ENCODE assay signal across 21 cellular contexts in genomic region chr2:77054938-77055337, GRCh38.
DNase-seq lines count a peak whose midpoint lies in the region; ATAC-seq and TF ChIP-seq lines count a peak whose summit lies in the region.
"Had no signal": no experiment of that assay in that cellular context is flagged by ENCODE, and none has a peak within 500 bp of the region (broad histone marks: within the 10 kb centered on the region; RNA-seq: fewer than 3 reads in every experiment).

No MANE protein-coding gene starts in this region.

- peaks cover 2% of the 10 kb centered on the region for H3K27me3 Mint-ChIP-seq in neural progenitor cell (ENCODE audit: insufficient read depth, low read depth)
- H3K27me3 Mint-ChIP-seq: brain; stimulated activated memory B cell treated with anti-CD40 and anti-IgM and Interleukin-4, amounts not matched to agents 10 μg/mL and 1 μg/mL and 100 μg/mL, for 72 hours had no signal

- H3K27me3 ChIP-seq in H7 (ENCODE audit: control insufficient read depth, insufficient read depth, low read length) (no peaks in the 10 kb centered on the region), foreskin keratinocyte (no peaks in the 10 kb centered on the region), neural progenitor cell (no peaks in the 10 kb centered on the region)
- H3K27me3 ChIP-seq: BLaER1, SJSA1, tibial artery had no signal

- TF ChIP-seq CTCF in foreskin keratinocyte (conservative IDR thresholded peaks at IDR 0.05): no peak
- no peak for TF ChIP-seq CTCF in neural progenitor cell (IDR thresholded peaks at IDR 0.05)

- DNase-seq in H7: peak; percentile 19
- DNase-seq in RKO (ENCODE audit: low spot score): peak; percentile 27
- peak in 1 of 2 donors; percentile 4 for DNase-seq in foreskin keratinocyte
- DNase-seq in neural progenitor cell (ENCODE audit: low spot score): peak; percentile 62
- DNase-seq in NAMALWA (ENCODE audit: low spot score): no peak
- no peak for DNase-seq in DMS53 treated with DMSO at 0.1 percent for 48 hours (lab: John Stamatoyannopoulos, UW; ENCODE audit: unreplicated experiment)
- no peak for DNase-seq in NCI-H1048 (lab: John Stamatoyannopoulos, UW)
- DNase-seq: activated CD4-positive, alpha-beta T cell treated with anti-CD3 and anti-CD28 coated beads for 48 hours; activated CD8-positive, alpha-beta memory T cell treated with anti-CD3 and anti-CD28 coated beads, Interleukin-2, amount 50 U/mL, for 48 hours; activated naive CD4-positive, alpha-beta T cell; DMS 273 treated with DMSO at 0.1 percent for 48 hours; NCI-H2107; NCI-H526 treated with DMSO at 0.1 percent for 48 hours; T-helper 9 cell; tibial artery had no signal

- H3K79me2 ChIP-seq in neural progenitor cell (ENCODE audit: low read depth): no peaks in the 10 kb centered on the region

- no peak overlapping the region for H3K9ac ChIP-seq in neural progenitor cell
- H3K9ac ChIP-seq: BLaER1 had no signal

- peaks cover 42% of the 10 kb centered on the region for H3K4me1 Mint-ChIP-seq in neural progenitor cell
- H3K4me1 Mint-ChIP-seq: stimulated activated memory B cell treated with anti-CD40 and anti-IgM and Interleukin-4, amounts not matched to agents 10 μg/mL and 1 μg/mL and 100 μg/mL, for 72 hours had no signal

- H3K27ac ChIP-seq in foreskin keratinocyte (no peak overlapping the region), neural progenitor cell (no peak overlapping the region)
- H3K27ac ChIP-seq: BLaER1, SJSA1, tibial artery had no signal

- peaks cover 6% of the 10 kb centered on the region for H3F3A ChIP-seq in neural progenitor cell (ENCODE audit: low read depth)

- no peak overlapping the region for H2AFZ ChIP-seq in neural progenitor cell (replicated peaks)

- no peaks in the 10 kb centered on the region for H4K20me1 ChIP-seq in neural progenitor cell (ENCODE audit: low read depth)
- H4K20me1 ChIP-seq: BLaER1 had no signal

- no peaks in the 10 kb centered on the region for H3K4me1 ChIP-seq in foreskin keratinocyte
- peaks cover 35% of the 10 kb centered on the region for H3K4me1 ChIP-seq in neural progenitor cell
- H3K4me1 ChIP-seq: BLaER1, SJSA1, tibial artery had no signal

- ATAC-seq in foreskin keratinocyte (peak; percentile 20), GM18520 (IDR thresholded peaks at IDR 0.05; ENCODE audit: unreplicated experiment) (no peak)
- ATAC-seq: stimulated activated memory B cell treated with anti-CD40 and anti-IgM and Interleukin-4, amounts not matched to agents 10 μg/mL and 1 μg/mL and 100 μg/mL, for 72 hours had no signal

- peak overlapping the region; percentile 36 for H3K27ac Mint-ChIP-seq in neural progenitor cell
- H3K27ac Mint-ChIP-seq: brain; mesothelial cell of epicardium; stimulated activated memory B cell treated with anti-CD40 and anti-IgM and Interleukin-4, amounts not matched to agents 10 μg/mL and 1 μg/mL and 100 μg/mL, for 72 hours had no signal

- no peak overlapping the region for H3K4me2 ChIP-seq in neural progenitor cell
- H3K4me2 ChIP-seq: BLaER1 had no signal

- H3K36me3 Mint-ChIP-seq in neural progenitor cell: no peaks in the 10 kb centered on the region
- H3K36me3 Mint-ChIP-seq: brain; mesothelial cell of epicardium; stimulated activated memory B cell treated with anti-CD40 and anti-IgM and Interleukin-4, amounts not matched to agents 10 μg/mL and 1 μg/mL and 100 μg/mL, for 72 hours had no signal

- no peak overlapping the region for H3K4me3 Mint-ChIP-seq in neural progenitor cell
- H3K4me3 Mint-ChIP-seq: mesothelial cell of epicardium; stimulated activated memory B cell treated with anti-CD40 and anti-IgM and Interleukin-4, amounts not matched to agents 10 μg/mL and 1 μg/mL and 100 μg/mL, for 72 hours had no signal

- no peak overlapping the region for H3K4me3 ChIP-seq in H7 (ENCODE audit: insufficient read depth, low read depth, low read length)
- no peak overlapping the region for H3K4me3 ChIP-seq in neural progenitor cell
- H3K4me3 ChIP-seq: BLaER1, SJSA1, tibial artery had no signal

- H3K36me3 ChIP-seq in H7 (replicated peaks; ENCODE audit: control insufficient read depth, insufficient read depth, low read length) (no peaks in the 10 kb centered on the region), neural progenitor cell (no peaks in the 10 kb centered on the region)
- H3K36me3 ChIP-seq: BLaER1, SJSA1, tibial artery had no signal

- no peaks in the 10 kb centered on the region for H3K9me3 ChIP-seq in neural progenitor cell (ENCODE audit: low read depth)
- H3K9me3 ChIP-seq: BLaER1, SJSA1, tibial artery had no signal

- peaks cover 6% of the 10 kb centered on the region for H3K9me3 Mint-ChIP-seq in neural progenitor cell
- H3K9me3 Mint-ChIP-seq: brain; mesothelial cell of epicardium; stimulated activated memory B cell treated with anti-CD40 and anti-IgM and Interleukin-4, amounts not matched to agents 10 μg/mL and 1 μg/mL and 100 μg/mL, for 72 hours had no signal

Comparison
In these comparisons a context has a peak if more than half of its experiments do, and no peak if none do; other contexts are left out.
1. DNase-seq: peak in H7 (single experiment), RKO (single experiment) and neural progenitor cell (single experiment); none in NAMALWA (single experiment), DMS53 treated with DMSO at 0.1 percent for 48 hours (single experiment) and NCI-H1048 (single experiment).